ENCODE assay signal across 9 cellular contexts in genomic region chr12:94769040-94769420, GRCh38.
DNase-seq lines count a peak whose midpoint lies in the region; ATAC-seq and TF ChIP-seq lines count a peak whose summit lies in the region.
"Had no signal": no experiment of that assay in that cellular context is flagged by ENCODE, and none has a peak within 500 bp of the region (broad histone marks: within the 10 kb centered on the region; RNA-seq: fewer than 3 reads in every experiment).

No MANE protein-coding gene starts in this region.

- H3K79me2 ChIP-seq in Karpas-422 (ENCODE audit: low read length): no peaks in the 10 kb centered on the region

- CTCF ChIA-PET in T-cell (lab: Charles Lee): interaction anchor here in 1 of 2 donors (1.1 kb wide), 1 partner anchor 65 kb away, joined by 3 read pairs; no protein-coding TSS in a partner anchor

- H3K9me3 ChIP-seq in Karpas-422 (ENCODE audit: low read length): no peaks in the 10 kb centered on the region
- H3K9me3 ChIP-seq in left lung: no peaks in the 10 kb centered on the region
- H3K9me3 ChIP-seq in upper lobe of right lung: no peaks in the 10 kb centered on the region

- no peaks in the 10 kb centered on the region for H3K9me2 ChIP-seq in Karpas-422 (replicated peaks; ENCODE audit: insufficient read depth, low read length)

- H3K4me1 ChIP-seq in Karpas-422 (ENCODE audit: low read length): peaks cover 38% of the 10 kb centered on the region
- peaks cover 0 to 6% of the 10 kb centered on the region in 2 donors for H3K4me1 ChIP-seq in left lung
- H3K4me1 ChIP-seq in upper lobe of right lung: no peaks in the 10 kb centered on the region

- no peaks in the 10 kb centered on the region for H4K20me1 ChIP-seq in Karpas-422 (ENCODE audit: insufficient read depth, low read depth, low read length)

- H3K4me2 ChIP-seq in Karpas-422 (ENCODE audit: low read depth, low read length, poor library complexity, severe bottlenecking): peak overlapping the region; percentile 76

- H3K9me3 Mint-ChIP-seq in nephron: no peaks in the 10 kb centered on the region
- no peaks in the 10 kb centered on the region for H3K9me3 Mint-ChIP-seq in T-cell

- H3K4me3 ChIP-seq in Karpas-422 (ENCODE audit: low read length) (peak overlapping the region; percentile 62), left lung (no peak overlapping the region), upper lobe of right lung (no peak overlapping the region)

- POLR2A ChIA-PET in T-cell (lab: Charles Lee): interaction anchor here in 1 of 2 donors (0.5 kb wide), 1 partner anchor 165 kb away, joined by 6 read pairs; no protein-coding TSS in a partner anchor

- H3K27ac Mint-ChIP-seq in nephron: peak overlapping the region; percentile 87 to 89 (median 88)
- no peak overlapping the region for H3K27ac Mint-ChIP-seq in T-cell

- no peaks in the 10 kb centered on the region for H3K27me3 Mint-ChIP-seq in nephron (ENCODE audit: low read depth)
- H3K27me3 Mint-ChIP-seq in T-cell: peaks cover 13 to 29% of the 10 kb centered on the region in 2 donors

- DNase-seq in Karpas-422 (peak; percentile 92), HT-29 (ENCODE audit: low spot score) (no peak), T-cell (no peak), left lung (no peak), upper lobe of right lung (no peak)
- DNase-seq: small intestine had no signal

- 0 out of 2 replicates have a peak overlapping the region, but pooled peaks have one; percentile 31 for H2AFZ ChIP-seq in Karpas-422 (ENCODE audit: low read length)

- intact Hi-C loops in left lung (cut with DNase I) (loop anchor here in 1 of 2 donors (10.0 kb wide), 1 partner anchor 224 kb away; no protein-coding TSS in a partner anchor), upper lobe of right lung (cut with DNase I) (loop anchor here (10.0 kb wide), 1 partner anchor 224 kb away; no protein-coding TSS in a partner anchor)

- TF ChIP-seq CTCF in nephron (IDR thresholded peaks at IDR 0.05; ENCODE audit: unreplicated experiment in 3 of 3) (no peak), left lung (IDR thresholded peaks at IDR 0.05) (no peak), upper lobe of right lung (IDR thresholded peaks at IDR 0.05) (no peak)

- H3K4me3 Mint-ChIP-seq in nephron: peak overlapping the region in 1 of 3 experiments; percentile 43
- H3K4me3 Mint-ChIP-seq in T-cell: no peak overlapping the region

- H3K27me3 ChIP-seq in Karpas-422 (ENCODE audit: low read length) (no peaks in the 10 kb centered on the region), left lung (no peaks in the 10 kb centered on the region), upper lobe of right lung (no peaks in the 10 kb centered on the region)

- H3K36me3 Mint-ChIP-seq in nephron (ENCODE audit: low read depth): no peaks in the 10 kb centered on the region
- no peaks in the 10 kb centered on the region for H3K36me3 Mint-ChIP-seq in T-cell

- H3K36me3 ChIP-seq in Karpas-422 (ENCODE audit: insufficient read depth, low read length) (no peaks in the 10 kb centered on the region), left lung (no peaks in the 10 kb centered on the region), upper lobe of right lung (no peaks in the 10 kb centered on the region)

- peak overlapping the region; percentile 96 for H3K27ac ChIP-seq in Karpas-422 (ENCODE audit: low read length)
- no peak overlapping the region for H3K27ac ChIP-seq in left lung
- no peak overlapping the region for H3K27ac ChIP-seq in upper lobe of right lung

- H3K4me1 Mint-ChIP-seq in nephron (peaks cover 51% of the 10 kb centered on the region), T-cell (peaks cover 4 to 10% (median 10%) of the 10 kb centered on the region in 3 donors)

- H3K9ac ChIP-seq in Karpas-422 (ENCODE audit: low read length): peak overlapping the region; percentile 63

- peak; percentile 73 for ATAC-seq in GM18909 (IDR thresholded peaks at IDR 0.05; ENCODE audit: poor library complexity, unreplicated experiment)
- peak; percentile 82 for ATAC-seq in HG02623 (IDR thresholded peaks at IDR 0.05; ENCODE audit: unreplicated experiment)
- ATAC-seq in T-cell (replicated peaks in 1 of 4): no peak
- no peak for ATAC-seq in left lung
- no peak for ATAC-seq in upper lobe of right lung

Comparison
In these comparisons a context has a peak if more than half of its experiments do, and no peak if none do; other contexts are left out.
1. ATAC-seq: peak in GM18909 (single experiment) and HG02623 (single experiment); none in T-cell (0 of 4), left lung (single experiment) and upper lobe of right lung (single experiment).
2. H3K27ac Mint-ChIP-seq: peak in nephron (3 of 3); none in T-cell (0 of 2).